In genomic region chr7:74535951-74536356, GRCh38 we compare ENCODE assay signal across 1 cellular context.
TF ChIP-seq lines count a peak whose summit lies in the region.

No MANE protein-coding gene starts in this region.

TF ChIP-seq in H1, 55 proteins besides CTCF, POLR2A, EP300 and RAD21 (continued from another document):
- TF ChIP-seq SIRT6 (IDR thresholded peaks at IDR 0.05; ENCODE audit: low read length) = no peak
- no peak for TF ChIP-seq MAX (IDR thresholded peaks at IDR 0.05)
